9 cellular contexts compared by ENCODE assay signal in the genomic region with DNA sequence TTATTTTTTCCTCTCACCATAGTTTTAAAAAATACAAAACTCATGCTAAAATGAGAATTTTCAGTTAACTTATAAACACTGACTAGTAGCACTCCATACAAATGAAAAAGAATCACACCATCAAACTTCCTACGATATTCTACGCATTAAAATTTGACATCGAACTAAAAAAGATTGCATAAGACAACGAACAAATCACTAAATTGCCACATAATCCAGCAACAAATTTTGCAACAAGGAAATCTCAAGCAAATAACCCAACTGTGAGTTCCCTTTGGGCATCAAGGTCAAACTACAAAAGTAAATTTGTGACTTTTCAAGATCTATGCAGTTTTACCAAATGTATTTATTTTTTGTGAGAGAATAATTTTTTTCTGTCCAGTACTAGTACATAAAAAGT. TPM values are rescaled to one million over a fixed set of nuclear protein-coding genes. Genes with fewer than 3 reads are reported as not detected.
A peak's percentile ranks its signal among the peaks of the same experiment; 100 is the strongest.
DNase-seq lines count a peak whose midpoint lies in the region; ATAC-seq, FAIRE-seq and TF ChIP-seq lines count a peak whose summit lies in the region.
"Had no signal": no experiment of that assay in that cellular context is flagged by ENCODE, and none has a peak within 500 bp of the region (broad histone marks: within the 10 kb centered on the region; RNA-seq: fewer than 3 reads in every experiment).

No MANE protein-coding gene starts in this region.

- peaks cover 53 to 84% (median 79%) of the 10 kb centered on the region in 7 donors for H3K4me1 Mint-ChIP-seq in naive thymus-derived CD4-positive, alpha-beta T cell

- no peak for FAIRE-seq in HTR-8/SVneo (lab: Jason Lieb, UNC)

- 61% methylated on average over 4 of the region's 4 CpGs for WGBS in mammary epithelial cell (ENCODE audit: low coverage, missing lambda C conversion rate)

- H3K27me3 ChIP-seq in BJ (ENCODE audit: control insufficient read depth, insufficient read depth, low read length) (no peaks in the 10 kb centered on the region), mammary epithelial cell (ENCODE audit: insufficient read depth, low read length) (no peaks in the 10 kb centered on the region)
- no peaks in the 10 kb centered on the region for H3K27me3 ChIP-seq in naive thymus-derived CD4-positive, alpha-beta T cell (ENCODE audit: control insufficient read depth in 2 of 2, insufficient read depth in 2 of 2, low read length in 2 of 2)

- no peaks in the 10 kb centered on the region for H3K36me3 ChIP-seq in BJ (ENCODE audit: control insufficient read depth, insufficient read depth, low read length)
- no peaks in the 10 kb centered on the region for H3K36me3 ChIP-seq in mammary epithelial cell (ENCODE audit: insufficient read depth, low read length)
- H3K36me3 ChIP-seq in naive thymus-derived CD4-positive, alpha-beta T cell (ENCODE audit: control insufficient read depth in 2 of 3, insufficient read depth in 3 of 3, low read length in 3 of 3): peaks cover 0 to 3% (median 0%) of the 10 kb centered on the region in 3 experiments

- in situ Hi-C loops in mammary epithelial cell (cut with MboI; ENCODE audit: low sequenced_read_pairs in 2 of 2): no loop called here

- TF ChIP-seq CTCF in BJ (IDR thresholded peaks at IDR 0.05; ENCODE audit: insufficient read depth, low read depth, low read length) (no peak), LNCaP clone FGC (IDR thresholded peaks at IDR 0.05; ENCODE audit: control insufficient read depth, extremely low read depth, insufficient read depth) (no peak), mammary epithelial cell (conservative IDR thresholded peaks at IDR 0.05 in 1 of 2, IDR thresholded peaks at IDR 0.05 in 1 of 2; ENCODE audit: extremely low read depth in 1 of 2, insufficient read depth in 1 of 2, low read depth in 1 of 2, low read length in 2 of 2) (no peak)

- no peaks in the 10 kb centered on the region for H4K20me1 ChIP-seq in mammary epithelial cell (ENCODE audit: insufficient read depth, low read length)

- peak overlapping the region; percentile 95 for H3K27ac ChIP-seq in mammary epithelial cell (ENCODE audit: insufficient read depth, low read depth, low read length)
- no peak overlapping the region for H3K27ac ChIP-seq in naive thymus-derived CD4-positive, alpha-beta T cell (ENCODE audit: low read depth, low read length)

- H3K4me3 ChIP-seq in BJ (ENCODE audit: low read depth, low read length) (peak overlapping the region; percentile 95), LNCaP clone FGC (ENCODE audit: low read depth, low read length) (peak overlapping the region; percentile 84), mammary epithelial cell (replicated peaks in 1 of 3; ENCODE audit: insufficient read depth in 1 of 3, low read depth in 2 of 3, low read length in 3 of 3) (peak overlapping the region; percentile 54 to 90 (median 76))
- H3K4me3 ChIP-seq in naive thymus-derived CD4-positive, alpha-beta T cell (ENCODE audit: low read length): peak overlapping the region; percentile 62

- POLR2A ChIA-PET in BJ (lab: Charles Lee): no interaction called here
- POLR2A ChIA-PET in naive thymus-derived CD4-positive, alpha-beta T cell (lab: Charles Lee): interaction anchor here (0.6 to 1.5 kb wide), 5 partner anchors 8 to 92 kb away, joined by 3 to 6 read pairs (median 4); partner anchors contain the start of gene ERCC3

- H2AFZ ChIP-seq in mammary epithelial cell (ENCODE audit: low read depth, low read length): no peak overlapping the region

- no peak for ATAC-seq in naive thymus-derived CD4-positive, alpha-beta T cell
- ATAC-seq in HG02571 (IDR thresholded peaks at IDR 0.05; ENCODE audit: unreplicated experiment): no peak

- peaks cover 0 to 18% (median 0%) of the 10 kb centered on the region in 5 donors for H3K36me3 Mint-ChIP-seq in naive thymus-derived CD4-positive, alpha-beta T cell

- no peaks in the 10 kb centered on the region for H3K9me3 ChIP-seq in mammary epithelial cell (replicated peaks; ENCODE audit: insufficient read depth, low read length)
- H3K9me3 ChIP-seq in naive thymus-derived CD4-positive, alpha-beta T cell (ENCODE audit: control insufficient read depth in 2 of 3, low read length in 3 of 3): no peaks in the 10 kb centered on the region

- H3K79me2 ChIP-seq in mammary epithelial cell (ENCODE audit: insufficient read depth, low read length): peaks cover 60% of the 10 kb centered on the region

- intact Hi-C loops in mammary epithelial cell (cut with micrococcal nuclease): no loop called here
- intact Hi-C loops in naive thymus-derived CD4-positive, alpha-beta T cell (cut with micrococcal nuclease): loop anchor here (5.0 to 10.0 kb wide), 6 partner anchors 91 to 641 kb away; partner anchors contain the start of genes SAP130 (in 2 of the 2), ERCC3 (in 1 of the 2) and SFT2D3 (in 1 of the 2)

- BruUV-seq in mammary epithelial cell (replicated peaks; lab: Mats Ljungman, UMichigan): no TSS peak

- H3K9ac ChIP-seq in mammary epithelial cell (ENCODE audit: insufficient read depth, low read length): peak overlapping the region; percentile 91

- H3K4me3 Mint-ChIP-seq in naive thymus-derived CD4-positive, alpha-beta T cell: peak overlapping the region; percentile 83 to 97 (median 90)

- peaks cover 0 to 7% (median 0%) of the 10 kb centered on the region in 11 donors for H3K9me3 Mint-ChIP-seq in naive thymus-derived CD4-positive, alpha-beta T cell

- CTCF ChIA-PET in BJ (lab: Yijun Ruan, JAX): interaction anchor here (1.1 to 1.5 kb wide), 2 partner anchors 16 to 19 kb away, joined by 3 read pairs; no protein-coding TSS in a partner anchor
- CTCF ChIA-PET in mammary epithelial cell (lab: Charles Lee; ENCODE audit: low non-redundant PET): no interaction called here
- CTCF ChIA-PET in naive thymus-derived CD4-positive, alpha-beta T cell (lab: Charles Lee): no interaction called here

- dilution Hi-C loops in mammary epithelial cell (cut with HindIII; ENCODE audit: low sequenced_read_pairs): no loop called here

- peak overlapping the region; percentile 83 for H3K4me2 ChIP-seq in mammary epithelial cell (ENCODE audit: insufficient read depth, low read depth, low read length)

- peak overlapping the region; percentile 83 to 98 (median 90) for H3K27ac Mint-ChIP-seq in naive thymus-derived CD4-positive, alpha-beta T cell

- H3K4me1 ChIP-seq in mammary epithelial cell (ENCODE audit: insufficient read depth, low read length): peaks cover 14% of the 10 kb centered on the region
- peaks cover 23 to 34% of the 10 kb centered on the region in 2 donors for H3K4me1 ChIP-seq in naive thymus-derived CD4-positive, alpha-beta T cell (ENCODE audit: control insufficient read depth in 2 of 2, insufficient read depth in 2 of 2, low read length in 2 of 2)

- no peak for DNase-seq in BJ (ENCODE audit: low read depth)
- no peak for DNase-seq in LNCaP clone FGC (ENCODE audit: low read depth)
- DNase-seq in mammary epithelial cell: no peak
- DNase-seq in naive thymus-derived CD4-positive, alpha-beta T cell: no peak
- no peak for DNase-seq in COLO668 (lab: John Stamatoyannopoulos, UW; ENCODE audit: unreplicated experiment)
- DNase-seq in HTR-8/SVneo (ENCODE audit: insufficient read length, low spot score): no peak
- DNase-seq in germinal center (ENCODE audit: low spot score): no peak
- DNase-seq: stimulated activated CD4-positive, alpha-beta T cell treated with anti-CD3 and anti-CD28 coated beads, Interleukin-2, amount 100 ng/mL, for 48 hours had no signal

- H3K27me3 Mint-ChIP-seq in naive thymus-derived CD4-positive, alpha-beta T cell: peaks cover 0 to 1% (median 0%) of the 10 kb centered on the region in 5 donors

RNA-seq across cellular contexts. Expression of gene MAP3K2, which starts 1.5 kb away (rescaled TPM):
- polyA plus RNA-seq in BJ (2011; rRNA removed): 10.9 and 18.6 TPM in 2 replicates
- 20.8 and 21.1 TPM in 2 replicates for polyA minus RNA-seq in BJ (2011; rRNA and poly(A)+ RNA removed)
- total RNA-seq in mammary epithelial cell: 10 to 100 TPM; 50.4 to 65.5 TPM
- 7.8 TPM for polyA plus RNA-seq in mammary epithelial cell
- 39.6 TPM for polyA minus RNA-seq in mammary epithelial cell
- 100 to 1,000 TPM in 1 of 5 experiments, 10 to 100 TPM in 4; 60.5 to 111 (median 84.5) TPM for total RNA-seq in naive thymus-derived CD4-positive, alpha-beta T cell
- 10 to 100 TPM; 41.3 to 56.5 TPM for polyA plus RNA-seq in naive thymus-derived CD4-positive, alpha-beta T cell

RNA-seq across cellular contexts. Expression of gene PROC, which starts 32.0 kb away (rescaled TPM):
- 0.11 TPM in 1 of 2 replicates, not detected in the other for polyA plus RNA-seq in BJ (2011; rRNA removed)
- polyA minus RNA-seq in BJ (2011; rRNA and poly(A)+ RNA removed): not detected in 2 replicates
- total RNA-seq in mammary epithelial cell: 1 to 10 TPM; 1.4 to 2.7 TPM
- 0.60 TPM for polyA plus RNA-seq in mammary epithelial cell
- polyA minus RNA-seq in mammary epithelial cell: not detected
- under 1 TPM in 1 of 5 experiments, not detected in 4; 0.64 TPM for total RNA-seq in naive thymus-derived CD4-positive, alpha-beta T cell
- polyA plus RNA-seq in naive thymus-derived CD4-positive, alpha-beta T cell: not detected
